In the genomic region with DNA sequence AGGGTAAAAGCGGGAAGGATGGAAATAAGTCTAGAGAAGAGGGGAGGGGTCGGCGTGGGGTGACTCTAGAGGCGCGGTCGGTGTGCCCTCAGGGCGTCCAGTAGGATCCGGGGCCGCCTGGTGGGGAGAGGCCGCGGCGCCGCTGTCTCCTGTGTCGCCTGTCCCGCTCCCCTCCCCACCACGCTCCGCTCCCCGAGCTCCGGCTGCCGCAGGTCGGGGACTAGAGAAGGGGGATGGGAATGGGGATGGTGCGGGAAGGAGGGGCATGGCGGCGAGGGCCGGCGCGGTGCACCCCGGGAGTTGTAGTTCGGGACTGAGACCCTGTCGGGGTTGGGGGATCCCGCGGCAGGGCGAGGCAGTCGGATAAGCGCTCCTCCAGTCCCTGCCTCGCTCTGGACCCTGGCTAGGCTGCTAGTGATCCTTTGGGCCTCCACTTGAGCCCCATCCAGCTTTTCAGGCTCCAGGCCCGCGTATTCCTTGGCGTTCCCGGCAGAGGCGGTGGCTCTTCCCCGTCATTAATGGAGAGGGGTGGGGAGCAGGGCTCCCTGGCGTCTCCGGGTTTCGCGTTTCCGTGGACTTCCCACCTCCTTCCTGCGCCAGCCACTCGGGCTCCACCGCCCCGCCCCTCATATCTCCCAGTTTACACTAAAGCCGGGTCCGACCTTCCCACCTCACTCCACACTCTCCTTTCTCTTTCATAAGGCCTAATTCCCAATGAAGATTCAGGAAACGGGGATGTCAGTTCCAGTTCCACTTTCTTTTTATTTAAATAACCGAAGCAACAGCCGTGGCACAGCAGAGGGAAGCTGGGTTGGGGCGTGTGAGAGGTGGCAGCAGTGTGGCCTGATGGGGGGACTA, we compare ENCODE assay signal across 1 cellular context.
TF ChIP-seq lines count a peak whose summit lies in the region.

A gene with protein sequence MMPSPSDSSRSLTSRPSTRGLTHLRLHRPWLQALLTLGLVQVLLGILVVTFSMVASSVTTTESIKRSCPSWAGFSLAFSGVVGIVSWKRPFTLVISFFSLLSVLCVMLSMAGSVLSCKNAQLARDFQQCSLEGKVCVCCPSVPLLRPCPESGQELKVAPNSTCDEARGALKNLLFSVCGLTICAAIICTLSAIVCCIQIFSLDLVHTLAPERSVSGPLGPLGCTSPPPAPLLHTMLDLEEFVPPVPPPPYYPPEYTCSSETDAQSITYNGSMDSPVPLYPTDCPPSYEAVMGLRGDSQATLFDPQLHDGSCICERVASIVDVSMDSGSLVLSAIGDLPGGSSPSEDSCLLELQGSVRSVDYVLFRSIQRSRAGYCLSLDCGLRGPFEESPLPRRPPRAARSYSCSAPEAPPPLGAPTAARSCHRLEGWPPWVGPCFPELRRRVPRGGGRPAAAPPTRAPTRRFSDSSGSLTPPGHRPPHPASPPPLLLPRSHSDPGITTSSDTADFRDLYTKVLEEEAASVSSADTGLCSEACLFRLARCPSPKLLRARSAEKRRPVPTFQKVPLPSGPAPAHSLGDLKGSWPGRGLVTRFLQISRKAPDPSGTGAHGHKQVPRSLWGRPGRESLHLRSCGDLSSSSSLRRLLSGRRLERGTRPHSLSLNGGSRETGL (minus strand): TSS at position 241 of the 858 bp plus-strand sequence. CDS start 606 bp downstream, outside the sequence.

TF ChIP-seq in K562, 482 proteins besides CTCF, POLR2A, EP300 and RAD21 (continued from another document and continues in another):
- TF ChIP-seq, protein P1, sequence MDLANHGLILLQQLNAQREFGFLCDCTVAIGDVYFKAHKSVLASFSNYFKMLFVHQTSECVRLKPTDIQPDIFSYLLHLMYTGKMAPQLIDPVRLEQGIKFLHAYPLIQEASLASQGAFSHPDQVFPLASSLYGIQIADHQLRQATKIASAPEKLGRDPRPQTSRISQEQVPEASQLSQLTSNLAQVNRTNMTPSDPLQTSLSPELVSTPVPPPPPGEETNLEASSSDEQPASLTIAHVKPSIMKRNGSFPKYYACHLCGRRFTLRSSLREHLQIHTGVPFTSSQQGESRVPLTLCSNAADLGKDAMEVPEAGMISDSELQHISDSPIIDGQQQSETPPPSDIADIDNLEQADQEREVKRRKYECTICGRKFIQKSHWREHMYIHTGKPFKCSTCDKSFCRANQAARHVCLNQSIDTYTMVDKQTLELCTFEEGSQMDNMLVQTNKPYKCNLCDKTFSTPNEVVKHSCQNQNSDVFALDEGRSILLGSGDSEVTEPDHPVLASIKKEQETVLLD (IDR thresholded peaks at IDR 0.05) = no peak
- TF ChIP-seq SOX6 (IDR thresholded peaks at IDR 0.05) (peak; percentile 24; the same call in 1 of the 2 replicates), JUN (IDR thresholded peaks at IDR 0.05; ENCODE audit: borderline replicate concordance, low read depth, low read length) (0 out of 2 replicates have a peak, but pooled peaks have one; percentile 6), JUN (CRISPR knock-in tag; IDR thresholded peaks at IDR 0.05; ENCODE audit: borderline replicate concordance) (no peak), NFE2 (IDR thresholded peaks at IDR 0.05; ENCODE audit: low read depth) (no peak), ZNF583 (CRISPR knock-in tag; IDR thresholded peaks at IDR 0.05) (no peak), ZNF311 (CRISPR knock-in tag; IDR thresholded peaks at IDR 0.05) (no peak), KDM4B (IDR thresholded peaks at IDR 0.05; ENCODE audit: borderline replicate concordance in 2 of 2, low read depth in 1 of 2) (peak in 1 of 2 experiments; percentile 74; a peak in 1 of 4 replicates), NELFE (IDR thresholded peaks at IDR 0.05; ENCODE audit: insufficient read depth, insufficient read length) (no peak), DMBX1 (CRISPR knock-in tag; IDR thresholded peaks at IDR 0.05; ENCODE audit: borderline replicate concordance) (no peak), POLR2G (IDR thresholded peaks at IDR 0.05; ENCODE audit: low read depth, low read length) (peak; percentile 88), EGR1 (conservative IDR thresholded peaks at IDR 0.05) (no peak), HOXB6 (CRISPR knock-in tag; IDR thresholded peaks at IDR 0.05; ENCODE audit: borderline replicate concordance) (no peak), ZNF354B (CRISPR knock-in tag; IDR thresholded peaks at IDR 0.05) (no peak), GTF2A2 (tag; IDR thresholded peaks at IDR 0.05) (no peak), SP2 (IDR thresholded peaks at IDR 0.05; ENCODE audit: extremely low read depth, low read depth, low read length, poor library complexity, severe bottlenecking) (no peak), KDM1A (IDR thresholded peaks at IDR 0.05) (peak in 1 of 2 experiments; percentile 92; a peak in 1 of 4 replicates), XRCC3 (IDR thresholded peaks at IDR 0.05) (no peak), GATAD2A (IDR thresholded peaks at IDR 0.05) (no peak), CCNT2 (IDR thresholded peaks at IDR 0.05; ENCODE audit: borderline replicate concordance, extremely low read depth, insufficient read length, low read depth, low read length) (peak; percentile 37)
- TF ChIP-seq, protein P2, sequence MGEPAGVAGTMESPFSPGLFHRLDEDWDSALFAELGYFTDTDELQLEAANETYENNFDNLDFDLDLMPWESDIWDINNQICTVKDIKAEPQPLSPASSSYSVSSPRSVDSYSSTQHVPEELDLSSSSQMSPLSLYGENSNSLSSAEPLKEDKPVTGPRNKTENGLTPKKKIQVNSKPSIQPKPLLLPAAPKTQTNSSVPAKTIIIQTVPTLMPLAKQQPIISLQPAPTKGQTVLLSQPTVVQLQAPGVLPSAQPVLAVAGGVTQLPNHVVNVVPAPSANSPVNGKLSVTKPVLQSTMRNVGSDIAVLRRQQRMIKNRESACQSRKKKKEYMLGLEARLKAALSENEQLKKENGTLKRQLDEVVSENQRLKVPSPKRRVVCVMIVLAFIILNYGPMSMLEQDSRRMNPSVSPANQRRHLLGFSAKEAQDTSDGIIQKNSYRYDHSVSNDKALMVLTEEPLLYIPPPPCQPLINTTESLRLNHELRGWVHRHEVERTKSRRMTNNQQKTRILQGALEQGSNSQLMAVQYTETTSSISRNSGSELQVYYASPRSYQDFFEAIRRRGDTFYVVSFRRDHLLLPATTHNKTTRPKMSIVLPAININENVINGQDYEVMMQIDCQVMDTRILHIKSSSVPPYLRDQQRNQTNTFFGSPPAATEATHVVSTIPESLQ (CRISPR knock-in tag; IDR thresholded peaks at IDR 0.05) = no peak
- TF ChIP-seq, protein P3, sequence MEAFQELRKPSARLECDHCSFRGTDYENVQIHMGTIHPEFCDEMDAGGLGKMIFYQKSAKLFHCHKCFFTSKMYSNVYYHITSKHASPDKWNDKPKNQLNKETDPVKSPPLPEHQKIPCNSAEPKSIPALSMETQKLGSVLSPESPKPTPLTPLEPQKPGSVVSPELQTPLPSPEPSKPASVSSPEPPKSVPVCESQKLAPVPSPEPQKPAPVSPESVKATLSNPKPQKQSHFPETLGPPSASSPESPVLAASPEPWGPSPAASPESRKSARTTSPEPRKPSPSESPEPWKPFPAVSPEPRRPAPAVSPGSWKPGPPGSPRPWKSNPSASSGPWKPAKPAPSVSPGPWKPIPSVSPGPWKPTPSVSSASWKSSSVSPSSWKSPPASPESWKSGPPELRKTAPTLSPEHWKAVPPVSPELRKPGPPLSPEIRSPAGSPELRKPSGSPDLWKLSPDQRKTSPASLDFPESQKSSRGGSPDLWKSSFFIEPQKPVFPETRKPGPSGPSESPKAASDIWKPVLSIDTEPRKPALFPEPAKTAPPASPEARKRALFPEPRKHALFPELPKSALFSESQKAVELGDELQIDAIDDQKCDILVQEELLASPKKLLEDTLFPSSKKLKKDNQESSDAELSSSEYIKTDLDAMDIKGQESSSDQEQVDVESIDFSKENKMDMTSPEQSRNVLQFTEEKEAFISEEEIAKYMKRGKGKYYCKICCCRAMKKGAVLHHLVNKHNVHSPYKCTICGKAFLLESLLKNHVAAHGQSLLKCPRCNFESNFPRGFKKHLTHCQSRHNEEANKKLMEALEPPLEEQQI (IDR thresholded peaks at IDR 0.05) = no peak
- TF ChIP-seq, protein P4, sequence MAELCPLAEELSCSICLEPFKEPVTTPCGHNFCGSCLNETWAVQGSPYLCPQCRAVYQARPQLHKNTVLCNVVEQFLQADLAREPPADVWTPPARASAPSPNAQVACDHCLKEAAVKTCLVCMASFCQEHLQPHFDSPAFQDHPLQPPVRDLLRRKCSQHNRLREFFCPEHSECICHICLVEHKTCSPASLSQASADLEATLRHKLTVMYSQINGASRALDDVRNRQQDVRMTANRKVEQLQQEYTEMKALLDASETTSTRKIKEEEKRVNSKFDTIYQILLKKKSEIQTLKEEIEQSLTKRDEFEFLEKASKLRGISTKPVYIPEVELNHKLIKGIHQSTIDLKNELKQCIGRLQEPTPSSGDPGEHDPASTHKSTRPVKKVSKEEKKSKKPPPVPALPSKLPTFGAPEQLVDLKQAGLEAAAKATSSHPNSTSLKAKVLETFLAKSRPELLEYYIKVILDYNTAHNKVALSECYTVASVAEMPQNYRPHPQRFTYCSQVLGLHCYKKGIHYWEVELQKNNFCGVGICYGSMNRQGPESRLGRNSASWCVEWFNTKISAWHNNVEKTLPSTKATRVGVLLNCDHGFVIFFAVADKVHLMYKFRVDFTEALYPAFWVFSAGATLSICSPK (IDR thresholded peaks at IDR 0.05; ENCODE audit: borderline replicate concordance) = no peak
- TF ChIP-seq, protein P5, sequence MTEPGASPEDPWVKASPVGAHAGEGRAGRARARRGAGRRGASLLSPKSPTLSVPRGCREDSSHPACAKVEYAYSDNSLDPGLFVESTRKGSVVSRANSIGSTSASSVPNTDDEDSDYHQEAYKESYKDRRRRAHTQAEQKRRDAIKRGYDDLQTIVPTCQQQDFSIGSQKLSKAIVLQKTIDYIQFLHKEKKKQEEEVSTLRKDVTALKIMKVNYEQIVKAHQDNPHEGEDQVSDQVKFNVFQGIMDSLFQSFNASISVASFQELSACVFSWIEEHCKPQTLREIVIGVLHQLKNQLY (CRISPR knock-in tag; conservative IDR thresholded peaks at IDR 0.05) = no peak
- TF ChIP-seq, protein P6, sequence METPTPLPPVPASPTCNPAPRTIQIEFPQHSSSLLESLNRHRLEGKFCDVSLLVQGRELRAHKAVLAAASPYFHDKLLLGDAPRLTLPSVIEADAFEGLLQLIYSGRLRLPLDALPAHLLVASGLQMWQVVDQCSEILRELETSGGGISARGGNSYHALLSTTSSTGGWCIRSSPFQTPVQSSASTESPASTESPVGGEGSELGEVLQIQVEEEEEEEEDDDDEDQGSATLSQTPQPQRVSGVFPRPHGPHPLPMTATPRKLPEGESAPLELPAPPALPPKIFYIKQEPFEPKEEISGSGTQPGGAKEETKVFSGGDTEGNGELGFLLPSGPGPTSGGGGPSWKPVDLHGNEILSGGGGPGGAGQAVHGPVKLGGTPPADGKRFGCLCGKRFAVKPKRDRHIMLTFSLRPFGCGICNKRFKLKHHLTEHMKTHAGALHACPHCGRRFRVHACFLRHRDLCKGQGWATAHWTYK (CRISPR knock-in tag; IDR thresholded peaks at IDR 0.05) = peak; percentile 41; the same call in 1 of the 2 replicates
- TF ChIP-seq, protein P7, sequence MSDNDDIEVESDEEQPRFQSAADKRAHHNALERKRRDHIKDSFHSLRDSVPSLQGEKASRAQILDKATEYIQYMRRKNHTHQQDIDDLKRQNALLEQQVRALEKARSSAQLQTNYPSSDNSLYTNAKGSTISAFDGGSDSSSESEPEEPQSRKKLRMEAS (CRISPR knock-in tag; IDR thresholded peaks at IDR 0.05) = peak; percentile 60; the same call in 1 of the 2 replicates
- TF ChIP-seq, protein P8, sequence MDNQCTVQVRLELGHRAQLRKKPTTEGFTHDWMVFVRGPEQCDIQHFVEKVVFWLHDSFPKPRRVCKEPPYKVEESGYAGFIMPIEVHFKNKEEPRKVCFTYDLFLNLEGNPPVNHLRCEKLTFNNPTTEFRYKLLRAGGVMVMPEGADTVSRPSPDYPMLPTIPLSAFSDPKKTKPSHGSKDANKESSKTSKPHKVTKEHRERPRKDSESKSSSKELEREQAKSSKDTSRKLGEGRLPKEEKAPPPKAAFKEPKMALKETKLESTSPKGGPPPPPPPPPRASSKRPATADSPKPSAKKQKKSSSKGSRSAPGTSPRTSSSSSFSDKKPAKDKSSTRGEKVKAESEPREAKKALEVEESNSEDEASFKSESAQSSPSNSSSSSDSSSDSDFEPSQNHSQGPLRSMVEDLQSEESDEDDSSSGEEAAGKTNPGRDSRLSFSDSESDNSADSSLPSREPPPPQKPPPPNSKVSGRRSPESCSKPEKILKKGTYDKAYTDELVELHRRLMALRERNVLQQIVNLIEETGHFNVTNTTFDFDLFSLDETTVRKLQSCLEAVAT (IDR thresholded peaks at IDR 0.05) = no peak
- TF ChIP-seq, protein P9, sequence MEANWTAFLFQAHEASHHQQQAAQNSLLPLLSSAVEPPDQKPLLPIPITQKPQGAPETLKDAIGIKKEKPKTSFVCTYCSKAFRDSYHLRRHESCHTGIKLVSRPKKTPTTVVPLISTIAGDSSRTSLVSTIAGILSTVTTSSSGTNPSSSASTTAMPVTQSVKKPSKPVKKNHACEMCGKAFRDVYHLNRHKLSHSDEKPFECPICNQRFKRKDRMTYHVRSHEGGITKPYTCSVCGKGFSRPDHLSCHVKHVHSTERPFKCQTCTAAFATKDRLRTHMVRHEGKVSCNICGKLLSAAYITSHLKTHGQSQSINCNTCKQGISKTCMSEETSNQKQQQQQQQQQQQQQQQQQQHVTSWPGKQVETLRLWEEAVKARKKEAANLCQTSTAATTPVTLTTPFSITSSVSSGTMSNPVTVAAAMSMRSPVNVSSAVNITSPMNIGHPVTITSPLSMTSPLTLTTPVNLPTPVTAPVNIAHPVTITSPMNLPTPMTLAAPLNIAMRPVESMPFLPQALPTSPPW (CRISPR knock-in tag; IDR thresholded peaks at IDR 0.05) = peak; percentile 99
- TF ChIP-seq, protein P10, sequence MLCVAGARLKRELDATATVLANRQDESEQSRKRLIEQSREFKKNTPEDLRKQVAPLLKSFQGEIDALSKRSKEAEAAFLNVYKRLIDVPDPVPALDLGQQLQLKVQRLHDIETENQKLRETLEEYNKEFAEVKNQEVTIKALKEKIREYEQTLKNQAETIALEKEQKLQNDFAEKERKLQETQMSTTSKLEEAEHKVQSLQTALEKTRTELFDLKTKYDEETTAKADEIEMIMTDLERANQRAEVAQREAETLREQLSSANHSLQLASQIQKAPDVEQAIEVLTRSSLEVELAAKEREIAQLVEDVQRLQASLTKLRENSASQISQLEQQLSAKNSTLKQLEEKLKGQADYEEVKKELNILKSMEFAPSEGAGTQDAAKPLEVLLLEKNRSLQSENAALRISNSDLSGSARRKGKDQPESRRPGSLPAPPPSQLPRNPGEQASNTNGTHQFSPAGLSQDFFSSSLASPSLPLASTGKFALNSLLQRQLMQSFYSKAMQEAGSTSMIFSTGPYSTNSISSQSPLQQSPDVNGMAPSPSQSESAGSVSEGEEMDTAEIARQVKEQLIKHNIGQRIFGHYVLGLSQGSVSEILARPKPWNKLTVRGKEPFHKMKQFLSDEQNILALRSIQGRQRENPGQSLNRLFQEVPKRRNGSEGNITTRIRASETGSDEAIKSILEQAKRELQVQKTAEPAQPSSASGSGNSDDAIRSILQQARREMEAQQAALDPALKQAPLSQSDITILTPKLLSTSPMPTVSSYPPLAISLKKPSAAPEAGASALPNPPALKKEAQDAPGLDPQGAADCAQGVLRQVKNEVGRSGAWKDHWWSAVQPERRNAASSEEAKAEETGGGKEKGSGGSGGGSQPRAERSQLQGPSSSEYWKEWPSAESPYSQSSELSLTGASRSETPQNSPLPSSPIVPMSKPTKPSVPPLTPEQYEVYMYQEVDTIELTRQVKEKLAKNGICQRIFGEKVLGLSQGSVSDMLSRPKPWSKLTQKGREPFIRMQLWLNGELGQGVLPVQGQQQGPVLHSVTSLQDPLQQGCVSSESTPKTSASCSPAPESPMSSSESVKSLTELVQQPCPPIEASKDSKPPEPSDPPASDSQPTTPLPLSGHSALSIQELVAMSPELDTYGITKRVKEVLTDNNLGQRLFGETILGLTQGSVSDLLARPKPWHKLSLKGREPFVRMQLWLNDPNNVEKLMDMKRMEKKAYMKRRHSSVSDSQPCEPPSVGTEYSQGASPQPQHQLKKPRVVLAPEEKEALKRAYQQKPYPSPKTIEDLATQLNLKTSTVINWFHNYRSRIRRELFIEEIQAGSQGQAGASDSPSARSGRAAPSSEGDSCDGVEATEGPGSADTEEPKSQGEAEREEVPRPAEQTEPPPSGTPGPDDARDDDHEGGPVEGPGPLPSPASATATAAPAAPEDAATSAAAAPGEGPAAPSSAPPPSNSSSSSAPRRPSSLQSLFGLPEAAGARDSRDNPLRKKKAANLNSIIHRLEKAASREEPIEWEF (CRISPR knock-in tag; IDR thresholded peaks at IDR 0.05) = no peak
